Comparison of ENCODE assay signal across 22 cellular contexts in genomic region chr19:13159713-13160112, GRCh38. TPM values are rescaled to one million over a fixed set of nuclear protein-coding genes. Genes with fewer than 3 reads are reported as not detected.
DNase-seq lines count a peak whose midpoint lies in the region; ATAC-seq and TF ChIP-seq lines count a peak whose summit lies in the region.
"Had no signal": no experiment of that assay in that cellular context is flagged by ENCODE, and none has a peak within 500 bp of the region (broad histone marks: within the 10 kb centered on the region; RNA-seq: fewer than 3 reads in every experiment).

No MANE protein-coding gene starts in this region.

- intact Hi-C loops in activated T-helper 2 cell treated with anti-CD3 and anti-CD28 coated beads, Interferon-gamma antibody, Interleukin-2, Interleukin-4, amounts not matched to agents 10 μg/mL and 5 μg/mL and 100 μg/mL, durations not matched to agents 14 hours and 24 hours and 36 hours (cut with micrococcal nuclease) = loop anchor here (10.0 kb wide), 1 partner anchor 1355 kb away; the partner anchor contains the start of gene DNAJB1

- H3K27ac ChIP-seq in CD8-positive, alpha-beta memory T cell (ENCODE audit: low read depth, low read length) = no peak overlapping the region
- H3K27ac ChIP-seq: colonic mucosa, lower lobe of right lung, parathyroid adenoma, sigmoid colon, SJCRH30, upper lobe of left lung had no signal

- peaks cover 59% of the 10 kb centered on the region for H3K4me1 Mint-ChIP-seq in activated CD4-positive, alpha-beta T cell treated with anti-CD3 and anti-CD28 coated beads, Interleukin-2, amount 10 ng/mL, durations not matched to agents 7 days and 5 days
- peaks cover 57 to 85% (median 77%) of the 10 kb centered on the region in 3 donors for H3K4me1 Mint-ChIP-seq in CD8-positive, alpha-beta memory T cell
- H3K4me1 Mint-ChIP-seq in activated T-helper 2 cell treated with anti-CD3 and anti-CD28 coated beads, Interferon-gamma antibody, Interleukin-2, Interleukin-4, amounts not matched to agents 10 μg/mL and 5 μg/mL and 100 μg/mL, durations not matched to agents 14 hours and 24 hours and 36 hours (ENCODE audit: low read depth) = peaks cover 48% of the 10 kb centered on the region
- peaks cover 49% of the 10 kb centered on the region for H3K4me1 Mint-ChIP-seq in neural crest cell

- peak overlapping the region; percentile 48 for H3K27ac Mint-ChIP-seq in activated CD4-positive, alpha-beta T cell treated with anti-CD3 and anti-CD28 coated beads, Interleukin-2, amount 10 ng/mL, durations not matched to agents 7 days and 5 days
- peak overlapping the region in 7 of 8 donors; percentile 3 to 98 (median 76) for H3K27ac Mint-ChIP-seq in CD8-positive, alpha-beta memory T cell
- H3K27ac Mint-ChIP-seq in activated T-helper 2 cell treated with anti-CD3 and anti-CD28 coated beads, Interferon-gamma antibody, Interleukin-2, Interleukin-4, amounts not matched to agents 10 μg/mL and 5 μg/mL and 100 μg/mL, durations not matched to agents 14 hours and 24 hours and 36 hours = no peak overlapping the region
- H3K27ac Mint-ChIP-seq in neural crest cell (ENCODE audit: unreplicated experiment) = no peak overlapping the region
- H3K27ac Mint-ChIP-seq: brain; stimulated activated effector memory CD8-positive, alpha-beta T cell treated with anti-CD3 and anti-CD28 coated beads, Interleukin-12 subunit alpha, Interleukin-12 subunit beta, amount 100 ng/mL, for 72 hours had no signal

- no peaks in the 10 kb centered on the region for H3K9me3 Mint-ChIP-seq in activated CD4-positive, alpha-beta T cell treated with anti-CD3 and anti-CD28 coated beads, Interleukin-2, amount 10 ng/mL, durations not matched to agents 7 days and 5 days
- H3K9me3 Mint-ChIP-seq in CD8-positive, alpha-beta memory T cell = no peaks in the 10 kb centered on the region
- no peaks in the 10 kb centered on the region for H3K9me3 Mint-ChIP-seq in activated T-helper 2 cell treated with anti-CD3 and anti-CD28 coated beads, Interferon-gamma antibody, Interleukin-2, Interleukin-4, amounts not matched to agents 10 μg/mL and 5 μg/mL and 100 μg/mL, durations not matched to agents 14 hours and 24 hours and 36 hours
- no peaks in the 10 kb centered on the region for H3K9me3 Mint-ChIP-seq in neural crest cell
- H3K9me3 Mint-ChIP-seq: stimulated activated effector memory CD8-positive, alpha-beta T cell treated with anti-CD3 and anti-CD28 coated beads, Interleukin-12 subunit alpha, Interleukin-12 subunit beta, amount 100 ng/mL, for 72 hours had no signal

- H3K9me3 ChIP-seq in CD8-positive, alpha-beta memory T cell (ENCODE audit: low read length) = no peaks in the 10 kb centered on the region
- H3K9me3 ChIP-seq: colonic mucosa, lower lobe of right lung, sigmoid colon, SJCRH30, upper lobe of left lung had no signal

- H3K4me1 ChIP-seq in CD8-positive, alpha-beta memory T cell (ENCODE audit: insufficient read depth, low read length) = peaks cover 76% of the 10 kb centered on the region

- no peak overlapping the region for H3K4me3 Mint-ChIP-seq in activated CD4-positive, alpha-beta T cell treated with anti-CD3 and anti-CD28 coated beads, Interleukin-2, amount 10 ng/mL, durations not matched to agents 7 days and 5 days
- H3K4me3 Mint-ChIP-seq in CD8-positive, alpha-beta memory T cell = peak overlapping the region in 5 of 7 donors; percentile 42 to 78 (median 55)
- H3K4me3 Mint-ChIP-seq in activated T-helper 2 cell treated with anti-CD3 and anti-CD28 coated beads, Interferon-gamma antibody, Interleukin-2, Interleukin-4, amounts not matched to agents 10 μg/mL and 5 μg/mL and 100 μg/mL, durations not matched to agents 14 hours and 24 hours and 36 hours (ENCODE audit: low read depth) = peak overlapping the region; percentile 35
- peak overlapping the region; percentile 34 for H3K4me3 Mint-ChIP-seq in neural crest cell
- H3K4me3 Mint-ChIP-seq: brain; stimulated activated effector memory CD8-positive, alpha-beta T cell treated with anti-CD3 and anti-CD28 coated beads, Interleukin-12 subunit alpha, Interleukin-12 subunit beta, amount 100 ng/mL, for 72 hours had no signal

- peaks cover 20% of the 10 kb centered on the region for H3K36me3 Mint-ChIP-seq in activated CD4-positive, alpha-beta T cell treated with anti-CD3 and anti-CD28 coated beads, Interleukin-2, amount 10 ng/mL, durations not matched to agents 7 days and 5 days (ENCODE audit: low read depth)
- peaks cover 2 to 8% (median 4%) of the 10 kb centered on the region in 3 donors for H3K36me3 Mint-ChIP-seq in CD8-positive, alpha-beta memory T cell
- peaks cover 9% of the 10 kb centered on the region for H3K36me3 Mint-ChIP-seq in activated T-helper 2 cell treated with anti-CD3 and anti-CD28 coated beads, Interferon-gamma antibody, Interleukin-2, Interleukin-4, amounts not matched to agents 10 μg/mL and 5 μg/mL and 100 μg/mL, durations not matched to agents 14 hours and 24 hours and 36 hours (ENCODE audit: low read depth)
- H3K36me3 Mint-ChIP-seq in neural crest cell (ENCODE audit: low read depth) = no peaks in the 10 kb centered on the region

- CTCF ChIA-PET in activated CD4-positive, alpha-beta T cell treated with anti-CD3 and anti-CD28 coated beads, Interleukin-2, amount 10 ng/mL, durations not matched to agents 7 days and 5 days (lab: Charles Lee) = no interaction called here
- CTCF ChIA-PET in CD8-positive, alpha-beta memory T cell (lab: Charles Lee) = interaction anchor here (8.3 kb wide), 1 partner anchor 35 kb away, joined by 55 read pairs; no protein-coding TSS in a partner anchor

- H3K36me3 ChIP-seq in CD8-positive, alpha-beta memory T cell (ENCODE audit: insufficient read depth, low read length) = no peaks in the 10 kb centered on the region
- H3K36me3 ChIP-seq: colonic mucosa, lower lobe of right lung, sigmoid colon, SJCRH30, upper lobe of left lung had no signal

- H3K27me3 Mint-ChIP-seq in activated CD4-positive, alpha-beta T cell treated with anti-CD3 and anti-CD28 coated beads, Interleukin-2, amount 10 ng/mL, durations not matched to agents 7 days and 5 days = no peaks in the 10 kb centered on the region
- H3K27me3 Mint-ChIP-seq in CD8-positive, alpha-beta memory T cell = peaks cover 0 to 11% of the 10 kb centered on the region in 2 donors
- H3K27me3 Mint-ChIP-seq in activated T-helper 2 cell treated with anti-CD3 and anti-CD28 coated beads, Interferon-gamma antibody, Interleukin-2, Interleukin-4, amounts not matched to agents 10 μg/mL and 5 μg/mL and 100 μg/mL, durations not matched to agents 14 hours and 24 hours and 36 hours (ENCODE audit: low read depth) = no peaks in the 10 kb centered on the region
- H3K27me3 Mint-ChIP-seq in neural crest cell (ENCODE audit: low read depth) = peaks cover 6% of the 10 kb centered on the region

- no peak for DNase-seq in activated CD4-positive, alpha-beta T cell treated with anti-CD3 and anti-CD28 coated beads, Interleukin-2, amount 10 ng/mL, durations not matched to agents 7 days and 5 days
- no peak for DNase-seq in activated CD4-positive, alpha-beta T cell treated with anti-CD3 and anti-CD28 coated beads for 1 hour
- no peak for DNase-seq in CD8-positive, alpha-beta memory T cell
- no peak for DNase-seq in activated T-helper 2 cell treated with anti-CD3 and anti-CD28 coated beads, Interferon-gamma antibody, Interleukin-2, Interleukin-4, amounts not matched to agents 10 μg/mL and 5 μg/mL and 100 μg/mL, durations not matched to agents 14 hours and 24 hours and 36 hours (ENCODE audit: low spot score)
- DNase-seq in neural crest cell (ENCODE audit: low read depth, low spot score) = no peak
- no peak for DNase-seq in nucleus accumbens (lab: John Stamatoyannopoulos, UW)
- no peak for DNase-seq in NK-92 treated with Interleukin-12 subunit alpha and Interleukin-12 subunit beta, amount 100 ng/mL, for 24 hours (lab: John Stamatoyannopoulos, UW)
- DNase-seq: DMS79 treated with DMSO at 0.1 percent for 48 hours, lower lobe of right lung, NCI-H1436, NCI-H2171 treated with DMSO at 0.1 percent for 48 hours, OCI-M1, sigmoid colon, SJCRH30, T-helper 9 cell, upper lobe of left lung had no signal

- TF ChIP-seq CTCF in neural crest cell (conservative IDR thresholded peaks at IDR 0.05) = no peak

- H3K4me3 ChIP-seq in CD8-positive, alpha-beta memory T cell (ENCODE audit: low read length) = no peak overlapping the region
- H3K4me3 ChIP-seq: colonic mucosa, lower lobe of right lung, sigmoid colon, SJCRH30, upper lobe of left lung had no signal

- no peak for ATAC-seq in GM18873 (IDR thresholded peaks at IDR 0.05; ENCODE audit: low FRiP score, unreplicated experiment)
- ATAC-seq: lower lobe of right lung; stimulated activated effector memory CD8-positive, alpha-beta T cell treated with anti-CD3 and anti-CD28 coated beads, Interleukin-12 subunit alpha, Interleukin-12 subunit beta, amount 100 ng/mL, for 72 hours had no signal

- H3K27me3 ChIP-seq in CD8-positive, alpha-beta memory T cell (ENCODE audit: insufficient read depth, low read length, poor library complexity, severe bottlenecking) = no peaks in the 10 kb centered on the region
- H3K27me3 ChIP-seq: colonic mucosa, sigmoid colon, SJCRH30, upper lobe of left lung had no signal

- POLR2A ChIA-PET in activated CD4-positive, alpha-beta T cell treated with anti-CD3 and anti-CD28 coated beads, Interleukin-2, amount 10 ng/mL, durations not matched to agents 7 days and 5 days (lab: Charles Lee) = no interaction called here
- POLR2A ChIA-PET in CD8-positive, alpha-beta memory T cell (lab: Charles Lee) = no interaction called here

RNA-seq across cellular contexts. Expression of gene IER2, which starts 9.5 kb away (rescaled TPM):
- total RNA-seq in activated CD4-positive, alpha-beta T cell treated with anti-CD3 and anti-CD28 coated beads, Interleukin-2, amount 10 ng/mL, durations not matched to agents 7 days and 5 days = 100 to 1,000 TPM; 167 to 188 TPM
- total RNA-seq in CD8-positive, alpha-beta memory T cell = 100 to 1,000 TPM; 102 to 111 TPM
- polyA plus RNA-seq in CD8-positive, alpha-beta memory T cell = 277 TPM
- 140 and 143 TPM in 2 replicates for total RNA-seq in activated T-helper 2 cell treated with anti-CD3 and anti-CD28 coated beads, Interferon-gamma antibody, Interleukin-2, Interleukin-4, amounts not matched to agents 10 μg/mL and 5 μg/mL and 100 μg/mL, durations not matched to agents 14 hours and 24 hours and 36 hours
- 72.5 and 80.3 TPM in 2 replicates for total RNA-seq in neural crest cell

RNA-seq across cellular contexts. Expression of gene STX10, which starts 9.5 kb away (rescaled TPM):
- 10 to 100 TPM; 62.3 to 65.0 TPM for total RNA-seq in activated CD4-positive, alpha-beta T cell treated with anti-CD3 and anti-CD28 coated beads, Interleukin-2, amount 10 ng/mL, durations not matched to agents 7 days and 5 days
- total RNA-seq in CD8-positive, alpha-beta memory T cell = 10 to 100 TPM; 60.9 to 63.7 TPM
- 58.7 TPM for polyA plus RNA-seq in CD8-positive, alpha-beta memory T cell
- total RNA-seq in activated T-helper 2 cell treated with anti-CD3 and anti-CD28 coated beads, Interferon-gamma antibody, Interleukin-2, Interleukin-4, amounts not matched to agents 10 μg/mL and 5 μg/mL and 100 μg/mL, durations not matched to agents 14 hours and 24 hours and 36 hours = 68.9 and 69.1 TPM in 2 replicates
- 60.6 and 60.7 TPM in 2 replicates for total RNA-seq in neural crest cell

RNA-seq across cellular contexts. Expression of gene NACC1, which starts 41.6 kb away (rescaled TPM):
- 10 to 100 TPM; 57.8 to 63.8 TPM for total RNA-seq in activated CD4-positive, alpha-beta T cell treated with anti-CD3 and anti-CD28 coated beads, Interleukin-2, amount 10 ng/mL, durations not matched to agents 7 days and 5 days
- total RNA-seq in CD8-positive, alpha-beta memory T cell = 100 to 1,000 TPM in 1 of 2 experiments, 10 to 100 TPM in 1; 89.9 to 111 TPM
- polyA plus RNA-seq in CD8-positive, alpha-beta memory T cell = 3.9 TPM
- total RNA-seq in activated T-helper 2 cell treated with anti-CD3 and anti-CD28 coated beads, Interferon-gamma antibody, Interleukin-2, Interleukin-4, amounts not matched to agents 10 μg/mL and 5 μg/mL and 100 μg/mL, durations not matched to agents 14 hours and 24 hours and 36 hours = 117 and 132 TPM in 2 replicates
- 88.3 and 99.4 TPM in 2 replicates for total RNA-seq in neural crest cell

RNA-seq across cellular contexts. Expression of gene TRMT1, which starts 43.2 kb away (rescaled TPM):
- total RNA-seq in activated CD4-positive, alpha-beta T cell treated with anti-CD3 and anti-CD28 coated beads, Interleukin-2, amount 10 ng/mL, durations not matched to agents 7 days and 5 days = 10 to 100 TPM; 44.7 to 58.3 TPM
- 100 to 1,000 TPM; 138 TPM for total RNA-seq in CD8-positive, alpha-beta memory T cell
- 18.2 TPM for polyA plus RNA-seq in CD8-positive, alpha-beta memory T cell
- 112 and 116 TPM in 2 replicates for total RNA-seq in activated T-helper 2 cell treated with anti-CD3 and anti-CD28 coated beads, Interferon-gamma antibody, Interleukin-2, Interleukin-4, amounts not matched to agents 10 μg/mL and 5 μg/mL and 100 μg/mL, durations not matched to agents 14 hours and 24 hours and 36 hours
- 57.1 and 58.2 TPM in 2 replicates for total RNA-seq in neural crest cell

RNA-seq across cellular contexts. Expression of gene LYL1, which starts 57.1 kb away (rescaled TPM):
- 1 to 10 TPM; 2.3 to 2.5 TPM for total RNA-seq in activated CD4-positive, alpha-beta T cell treated with anti-CD3 and anti-CD28 coated beads, Interleukin-2, amount 10 ng/mL, durations not matched to agents 7 days and 5 days
- total RNA-seq in CD8-positive, alpha-beta memory T cell = 1 to 10 TPM; 2.3 to 2.5 TPM
- polyA plus RNA-seq in CD8-positive, alpha-beta memory T cell = 4.1 TPM
- total RNA-seq in activated T-helper 2 cell treated with anti-CD3 and anti-CD28 coated beads, Interferon-gamma antibody, Interleukin-2, Interleukin-4, amounts not matched to agents 10 μg/mL and 5 μg/mL and 100 μg/mL, durations not matched to agents 14 hours and 24 hours and 36 hours = 5.5 and 5.6 TPM in 2 replicates
- total RNA-seq in neural crest cell = 0.30 and 0.45 TPM in 2 replicates
- total RNA-seq: MCF 10A had no signal

Comparison
In these comparisons a context has a peak if more than half of its experiments do, and no peak if none do; other contexts are left out.
1. H3K27ac Mint-ChIP-seq: peak in activated CD4-positive, alpha-beta T cell treated with anti-CD3 and anti-CD28 coated beads, Interleukin-2, amount 10 ng/mL, durations not matched to agents 7 days and 5 days (single experiment) and CD8-positive, alpha-beta memory T cell (7 of 8); none in activated T-helper 2 cell treated with anti-CD3 and anti-CD28 coated beads, Interferon-gamma antibody, Interleukin-2, Interleukin-4, amounts not matched to agents 10 μg/mL and 5 μg/mL and 100 μg/mL, durations not matched to agents 14 hours and 24 hours and 36 hours (single experiment) and neural crest cell (single experiment).